ENCODE assay signal across 8 cellular contexts in the genomic region with DNA sequence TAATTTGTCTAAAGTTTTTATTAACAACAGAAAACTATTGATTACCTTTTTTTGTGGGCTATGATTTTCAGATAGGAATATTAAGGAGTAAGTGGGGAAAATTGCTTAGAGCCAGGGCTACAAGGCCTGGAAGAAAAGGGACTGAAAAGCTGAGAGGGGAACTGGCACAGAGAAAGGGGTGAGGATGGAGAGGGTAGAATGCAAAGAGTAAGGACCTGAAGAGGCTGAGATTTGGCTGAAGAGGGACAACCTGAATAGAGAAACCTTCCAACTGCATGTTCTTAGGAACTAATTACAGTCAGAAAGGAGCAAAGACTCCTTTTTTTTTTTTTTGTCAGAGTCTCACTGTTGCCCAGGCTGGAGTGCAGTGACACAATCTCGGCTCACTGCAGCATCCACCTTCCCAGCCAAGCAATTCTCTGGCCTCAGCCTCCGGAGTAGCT. TPM values are rescaled to one million over a fixed set of nuclear protein-coding genes. Genes with fewer than 3 reads are reported as not detected.
DNase-seq lines count a peak whose midpoint lies in the region; ATAC-seq, FAIRE-seq and TF ChIP-seq lines count a peak whose summit lies in the region.

No MANE protein-coding gene starts in this region.

- DNase-seq in A549 (ENCODE audit: low read depth in 1 of 2, low spot score in 1 of 2) = no peak
- DNase-seq in HL-60 (ENCODE audit: low read depth in 1 of 2, low spot score in 1 of 2) = no peak
- DNase-seq in GM12878 (ENCODE audit: low read depth, low spot score) = no peak
- DNase-seq in mesendoderm = no peak
- DNase-seq in stimulated activated naive CD4-positive, alpha-beta T cell (lab: John Stamatoyannopoulos, UW) = no peak
- DNase-seq in stimulated activated CD4-positive, alpha-beta T cell treated with anti-CD3 and anti-CD28 coated beads, Interleukin-4, amount 100 ng/mL, for 1 hour = no peak
- no peak for DNase-seq in cerebellar cortex (ENCODE audit: low spot score)

- peak overlapping the region; percentile 77 to 90 for H3K27ac ChIP-seq in A549
- H3K27ac ChIP-seq in HL-60 (replicated peaks) = peak overlapping the region; percentile 94
- peak overlapping the region; percentile 100 for H3K27ac ChIP-seq in GM12878 (ENCODE audit: control insufficient read depth, insufficient read depth)
- peak overlapping the region; percentile 72 for H3K27ac ChIP-seq in mesendoderm (ENCODE audit: low read depth, low read length)

- H3K9me3 ChIP-seq in A549 (no peaks in the 10 kb centered on the region), GM12878 (replicated peaks; ENCODE audit: control insufficient read depth, insufficient read depth, low read length) (peaks cover 6% of the 10 kb centered on the region; the same call in 2 of the 3 replicates)

- TSS peak; percentile 80 for BruUV-seq in GM12878 (replicated peaks; lab: Mats Ljungman, UMichigan)

- H3K79me1 ChIP-seq in mesendoderm (ENCODE audit: low read length) = no peaks in the 10 kb centered on the region

- H2AK5ac ChIP-seq in mesendoderm (ENCODE audit: low read length) = no peak overlapping the region

- no peak for TF ChIP-seq EP300 in A549 (IDR thresholded peaks at IDR 0.05)
- TF ChIP-seq EP300 in GM12878 (IDR thresholded peaks at IDR 0.05; ENCODE audit: borderline replicate concordance in 1 of 2, control insufficient read depth in 1 of 2, low read depth in 2 of 2, low read length in 2 of 2) = no peak

- H2AFZ ChIP-seq in GM12878 (ENCODE audit: control insufficient read depth, low read depth, low read length) = peak overlapping the region; percentile 3; the same call in 1 of the 2 replicates

- H3K4me3 ChIP-seq in A549 (peak overlapping the region; percentile 44), HL-60 (replicated peaks; ENCODE audit: insufficient read depth, low read length) (peak overlapping the region; percentile 34), GM12878 (peak overlapping the region; percentile 77), mesendoderm (ENCODE audit: low read length) (no peak overlapping the region)

- H3K4me1 ChIP-seq in A549 = peaks cover 24% of the 10 kb centered on the region
- H3K4me1 ChIP-seq in GM12878 (ENCODE audit: control insufficient read depth, insufficient read depth, low read length) = peaks cover 28% of the 10 kb centered on the region
- peaks cover 5% of the 10 kb centered on the region for H3K4me1 ChIP-seq in mesendoderm (ENCODE audit: control insufficient read depth, low read depth, low read length)

- peak overlapping the region; percentile 22 for H3K18ac ChIP-seq in mesendoderm (ENCODE audit: low read length)

- H3K79me2 ChIP-seq in GM12878 (ENCODE audit: control insufficient read depth, insufficient read depth, low read length) = peaks cover 13% of the 10 kb centered on the region
- H3K79me2 ChIP-seq in mesendoderm (ENCODE audit: control insufficient read depth, insufficient read depth, low read length) = no peaks in the 10 kb centered on the region

- peak overlapping the region; percentile 99 for H3K9ac ChIP-seq in GM12878 (ENCODE audit: control insufficient read depth, insufficient read depth, low read length)
- H3K9ac ChIP-seq in mesendoderm (ENCODE audit: low read length) = peak overlapping the region; percentile 41

- POLR2A ChIA-PET in A549 (lab: Yijun Ruan, JAX) (interaction anchor here (1.4 kb wide), 1 partner anchor 63 kb away, joined by 7 read pairs; the partner anchor contains the start of gene HMGN4), GM12878 (lab: Charles Lee) (interaction anchor here (0.5 to 5.1 kb wide), 25 partner anchors 10 to 1454 kb away, joined by 3 to 38 read pairs (median 5); partner anchors contain the start of genes BTN2A2 and HMGN4)

- no peak for TF ChIP-seq POLR2A in A549 (IDR thresholded peaks at IDR 0.05; ENCODE audit: low read length)
- TF ChIP-seq POLR2A in GM12878 (IDR thresholded peaks at IDR 0.05; ENCODE audit: low read depth, low read length) = peak; percentile 5; the same call in 1 of the 2 replicates

- no peaks in the 10 kb centered on the region for H3K27me3 ChIP-seq in HL-60 (ENCODE audit: insufficient read depth, poor library complexity, severe bottlenecking)
- H3K27me3 ChIP-seq in GM12878 (replicated peaks in 1 of 2; ENCODE audit: control insufficient read depth in 2 of 2, insufficient read depth in 2 of 2, low read length in 1 of 2) = no peaks in the 10 kb centered on the region
- no peaks in the 10 kb centered on the region for H3K27me3 ChIP-seq in mesendoderm (ENCODE audit: insufficient read depth, low read length, poor library complexity)

- H4K20me1 ChIP-seq in GM12878 (ENCODE audit: control insufficient read depth, insufficient read depth) = no peaks in the 10 kb centered on the region

- TF ChIP-seq RAD21 in A549 (conservative IDR thresholded peaks at IDR 0.05 in 1 of 2, IDR thresholded peaks at IDR 0.05 in 1 of 2) (no peak), GM12878 (IDR thresholded peaks at IDR 0.05; ENCODE audit: insufficient read depth, low read depth, low read length) (no peak)

- ATAC-seq in A549 (peak; percentile 40 to 48; a peak in 4 of 6 replicates), GM12878 (peak; percentile 8), GM18520 (IDR thresholded peaks at IDR 0.05; ENCODE audit: unreplicated experiment) (no peak)

- no peak for FAIRE-seq in A549 (lab: Jason Lieb, UNC)
- FAIRE-seq in GM12878 (lab: Jason Lieb, UNC) = no peak

- peak overlapping the region; percentile 80 for H3K56ac ChIP-seq in mesendoderm (ENCODE audit: low read length)

- CTCF ChIA-PET in A549 (lab: Yijun Ruan, JAX) = interaction anchor here (1.4 kb wide), 2 partner anchors 31 to 39 kb away, joined by 3 read pairs; no protein-coding TSS in a partner anchor
- CTCF ChIA-PET in GM12878 (lab: Yijun Ruan, JAX) = interaction anchor here (0.7 to 2.7 kb wide), 9 partner anchors 12 to 142 kb away, joined by 3 to 13 read pairs (median 4); partner anchors contain the start of gene ABT1

- H2BK15ac ChIP-seq in mesendoderm (replicated peaks; ENCODE audit: low read depth) = no peak overlapping the region

- in situ Hi-C loops in GM12878 (cut with MboI) = no loop called here

- no peak overlapping the region for H4K8ac ChIP-seq in mesendoderm (ENCODE audit: low read depth, low read length)

- intact Hi-C loops in GM12878 (cut with micrococcal nuclease; ENCODE audit: unreplicated experiment) = loop anchor here (1.0 to 2.0 kb wide), 2 partner anchors 34 to 46 kb away; partner anchors contain the start of gene BTN3A3

- H4K5ac ChIP-seq in mesendoderm (ENCODE audit: low read length) = no peak overlapping the region

- H2BK120ac ChIP-seq in mesendoderm (ENCODE audit: low read depth, low read length) = no peak overlapping the region

- RAD21 ChIA-PET in GM12878 (lab: Charles Lee; ENCODE audit: unreplicated experiment) = interaction anchor here (0.7 to 3.1 kb wide), 21 partner anchors 10 to 258 kb away, joined by 3 to 27 read pairs (median 5); partner anchors contain the start of genes BTN2A2 and HMGN4

- H3K23ac ChIP-seq in mesendoderm (ENCODE audit: low read length) = no peak overlapping the region

- SMC1A ChIA-PET in GM12878 (lab: Charles Lee; ENCODE audit: uncharacterized antibody, unreplicated experiment) = interaction anchor here (0.6 to 3.2 kb wide), 31 partner anchors 10 to 302 kb away, joined by 3 to 26 read pairs (median 4); partner anchors contain the start of genes BTN2A2, BTN3A3 and HMGN4

- H3K4me2 ChIP-seq in A549 = peak overlapping the region; percentile 92
- peak overlapping the region; percentile 58 for H3K4me2 ChIP-seq in GM12878 (ENCODE audit: control insufficient read depth, insufficient read depth)
- H3K4me2 ChIP-seq in mesendoderm (ENCODE audit: low read length) = no peak overlapping the region

- H2BK5ac ChIP-seq in mesendoderm (ENCODE audit: low read length) = no peak overlapping the region

- 69% methylated on average over 2 of the region's 2 CpGs for WGBS in A549 (ENCODE audit: missing lambda C conversion rate)
- 0% methylated on average over 2 of the region's 2 CpGs for WGBS in GM12878 (ENCODE audit: insufficient coverage, insufficient replicate concordance, low lambda C conversion rate, missing lambda C conversion rate)
- no CpG with 5 or more reads among the region's 2 CpGs for WGBS in mesendoderm (ENCODE audit: extremely low coverage, insufficient coverage, low lambda C conversion rate)

- TF ChIP-seq CTCF in A549 (IDR thresholded peaks at IDR 0.05) = no peak
- no peak for TF ChIP-seq CTCF in HL-60 (IDR thresholded peaks at IDR 0.05; ENCODE audit: insufficient read depth, low read length)
- no peak for TF ChIP-seq CTCF in GM12878 (IDR thresholded peaks at IDR 0.05 in 2 of 3, conservative IDR thresholded peaks at IDR 0.05 in 1 of 3; ENCODE audit: control insufficient read depth in 2 of 3, extremely low read depth in 1 of 3, insufficient read depth in 1 of 3, low read depth in 3 of 3, low read length in 3 of 3)

- H3K4ac ChIP-seq in mesendoderm (ENCODE audit: low read depth, low read length) = no peak overlapping the region

- H3K36me3 ChIP-seq in GM12878 (ENCODE audit: control insufficient read depth in 2 of 2, insufficient read depth in 2 of 2, low read length in 1 of 2) = no peaks in the 10 kb centered on the region
- H3K36me3 ChIP-seq in mesendoderm (ENCODE audit: control insufficient read depth, insufficient read depth, low read length) = no peaks in the 10 kb centered on the region

RNA-seq across cellular contexts. Expression of gene BTN2A1, which starts 16.7 kb away (rescaled TPM):
- polyA plus RNA-seq in A549 (2011; rRNA removed) = 20.7 and 21.8 TPM in 2 replicates
- polyA plus RNA-seq in A549 (2012; cell fraction: cytosol; rRNA removed) = 13.4 and 14.2 TPM in 2 replicates
- polyA plus RNA-seq in A549 (2012; cell fraction: nucleus; rRNA removed) = 23.8 and 26.1 TPM in 2 replicates
- 19.2 to 20.3 TPM (median 19.3 TPM) in 3 replicates for polyA plus RNA-seq in A549 (2017; fragmentation: RNase III; extraction: RNeasy Plus Mini Kit Qiagen cat#74134 plus additional on column Dnase treatment)
- polyA minus RNA-seq in A549 (2011; rRNA and poly(A)+ RNA removed) = 15.0 and 16.7 TPM in 2 replicates
- 38.7 and 39.2 TPM in 2 replicates for total RNA-seq in GM12878 (2013; cell fraction: nucleolus; rRNA removed)
- total RNA-seq in GM12878 (2014; rRNA removed) = 7.2 and 8.2 TPM in 2 replicates
- 13.6 and 14.0 TPM in 2 replicates for total RNA-seq in GM12878 (2014; rRNA removed; fragmentation: Illumina TruSeq; extraction: Trizol)
- total RNA-seq in GM12878 (2021) = 15.6 and 16.7 TPM in 2 replicates
- 14.8 TPM for polyA plus RNA-seq in GM12878 (2011; ENCODE audit: low read depth)
- 25.5 and 28.0 TPM in 2 replicates for polyA plus RNA-seq in GM12878 (2011; rRNA removed)
- polyA plus RNA-seq in GM12878 (2011; cell fraction: cytosol; rRNA removed) = 21.4 and 23.1 TPM in 2 replicates
- polyA plus RNA-seq in GM12878 (2011; cell fraction: nucleus; rRNA removed) = 52.3 and 54.4 TPM in 2 replicates
- polyA plus RNA-seq in GM12878 (2012) = 17.9 and 19.6 TPM in 2 replicates
- 18.7 and 20.7 TPM in 2 replicates for polyA plus RNA-seq in GM12878 (2014; fragmentation: Illumina TruSeq; extraction: Trizol)
- polyA plus RNA-seq in GM12878 (2014; fragmentation: Nextera tagmentation; extraction: Ambion mirVana) = 10 to 100 TPM; 15.6 to 15.9 TPM
- 16.0 and 16.7 TPM in 2 replicates for polyA plus RNA-seq in GM12878 (2014; rRNA removed)
- polyA plus RNA-seq in GM12878 (2016; fragmentation: Nextera tagmentation; extraction: Ambion mirVana) = 10 to 100 TPM; 11.2 to 13.2 TPM
- polyA minus RNA-seq in GM12878 (2011; rRNA and poly(A)+ RNA removed) = 24.4 and 31.8 TPM in 2 replicates
- 7.4 and 9.5 TPM in 2 replicates for polyA minus RNA-seq in GM12878 (2011; cell fraction: cytosol; rRNA and poly(A)+ RNA removed)
- 14.6 and 23.2 TPM in 2 replicates for polyA minus RNA-seq in GM12878 (2011; cell fraction: nucleus; rRNA and poly(A)+ RNA removed)
- polyA plus RNA-seq in mesendoderm (2013, experiment 1 of 2) = 8.8 TPM
- polyA plus RNA-seq in mesendoderm (2013, experiment 2 of 2) = 8.8 TPM

RNA-seq across cellular contexts. Expression of gene BTN1A1, which starts 25.6 kb away (rescaled TPM):
- polyA plus RNA-seq in A549 (2011; rRNA removed) (not detected in 2 replicates), A549 (2017; fragmentation: RNase III; extraction: RNeasy Plus Mini Kit Qiagen cat#74134 plus additional on column Dnase treatment) (not detected in 3 replicates), GM12878 (2011; rRNA removed) (0.04 and 0.05 TPM in 2 replicates), GM12878 (2014; fragmentation: Illumina TruSeq; extraction: Trizol) (1.7 and 2.2 TPM in 2 replicates), GM12878 (2014; fragmentation: Nextera tagmentation; extraction: Ambion mirVana) (under 1 TPM; 0.82 to 0.91 TPM), GM12878 (2014; rRNA removed) (0.57 and 0.63 TPM in 2 replicates), GM12878 (2016; fragmentation: Nextera tagmentation; extraction: Ambion mirVana) (1 to 10 TPM in 1 of 2 experiments, under 1 TPM in 1; 0.18 to 1.1 TPM)
- polyA plus RNA-seq in A549 (2012; cell fraction: cytosol; rRNA removed) = 0.01 TPM in 1 of 2 replicates, not detected in the other
- polyA plus RNA-seq in A549 (2012; cell fraction: nucleus; rRNA removed) = 0.02 TPM in 1 of 2 replicates, not detected in the other
- not detected in 2 replicates for polyA minus RNA-seq in A549 (2011; rRNA and poly(A)+ RNA removed)
- total RNA-seq in GM12878 (2013; cell fraction: nucleolus; rRNA removed) = not detected in 2 replicates
- total RNA-seq in GM12878 (2014; rRNA removed) (0.79 and 1.1 TPM in 2 replicates), GM12878 (2014; rRNA removed; fragmentation: Illumina TruSeq; extraction: Trizol) (1.1 TPM in 2 replicates), GM12878 (2021) (1.1 and 1.5 TPM in 2 replicates)
- polyA plus RNA-seq in GM12878 (2011; ENCODE audit: low read depth) = 0.26 TPM
- polyA plus RNA-seq in GM12878 (2011; cell fraction: cytosol; rRNA removed) = 0.03 TPM in 2 replicates
- not detected in 2 replicates for polyA plus RNA-seq in GM12878 (2011; cell fraction: nucleus; rRNA removed)
- polyA plus RNA-seq in GM12878 (2012) = 0.08 and 0.26 TPM in 2 replicates
- polyA minus RNA-seq in GM12878 (2011; rRNA and poly(A)+ RNA removed) = not detected in 2 replicates
- not detected in 2 replicates for polyA minus RNA-seq in GM12878 (2011; cell fraction: cytosol; rRNA and poly(A)+ RNA removed)
- polyA minus RNA-seq in GM12878 (2011; cell fraction: nucleus; rRNA and poly(A)+ RNA removed) = not detected in 2 replicates
- polyA plus RNA-seq in mesendoderm (2013, experiment 1 of 2) = 0.08 TPM
- polyA plus RNA-seq in mesendoderm (2013, experiment 2 of 2) = 0.07 TPM

RNA-seq across cellular contexts. Expression of gene BTN3A3, which starts 34.2 kb away (rescaled TPM):
- polyA plus RNA-seq in A549 (2011; rRNA removed) = 2.7 and 3.9 TPM in 2 replicates
- 0.59 and 0.71 TPM in 2 replicates for polyA plus RNA-seq in A549 (2012; cell fraction: cytosol; rRNA removed)
- polyA plus RNA-seq in A549 (2012; cell fraction: nucleus; rRNA removed) = 2.4 TPM in 2 replicates
- polyA plus RNA-seq in A549 (2017; fragmentation: RNase III; extraction: RNeasy Plus Mini Kit Qiagen cat#74134 plus additional on column Dnase treatment) = 1.5 to 1.9 TPM (median 1.6 TPM) in 3 replicates
- 2.1 and 4.1 TPM in 2 replicates for polyA minus RNA-seq in A549 (2011; rRNA and poly(A)+ RNA removed)
- total RNA-seq in GM12878 (2013; cell fraction: nucleolus; rRNA removed) = 137 and 149 TPM in 2 replicates
- total RNA-seq in GM12878 (2014; rRNA removed) = 14.2 and 15.1 TPM in 2 replicates
- total RNA-seq in GM12878 (2014; rRNA removed; fragmentation: Illumina TruSeq; extraction: Trizol) = 12.7 and 13.5 TPM in 2 replicates
- 15.2 and 15.7 TPM in 2 replicates for total RNA-seq in GM12878 (2021)
- polyA plus RNA-seq in GM12878 (2011; ENCODE audit: low read depth) = 21.5 TPM
- 42.1 and 49.7 TPM in 2 replicates for polyA plus RNA-seq in GM12878 (2011; rRNA removed)
- polyA plus RNA-seq in GM12878 (2011; cell fraction: cytosol; rRNA removed) = 21.8 and 27.6 TPM in 2 replicates
- polyA plus RNA-seq in GM12878 (2011; cell fraction: nucleus; rRNA removed) = 99.9 and 135 TPM in 2 replicates
- polyA plus RNA-seq in GM12878 (2012) = 21.3 and 28.2 TPM in 2 replicates
- polyA plus RNA-seq in GM12878 (2014; fragmentation: Illumina TruSeq; extraction: Trizol) = 20.8 and 27.3 TPM in 2 replicates
- polyA plus RNA-seq in GM12878 (2014; fragmentation: Nextera tagmentation; extraction: Ambion mirVana) = 1 to 10 TPM; 5.8 to 8.4 TPM
- polyA plus RNA-seq in GM12878 (2014; rRNA removed) = 15.7 and 16.3 TPM in 2 replicates
- polyA plus RNA-seq in GM12878 (2016; fragmentation: Nextera tagmentation; extraction: Ambion mirVana) = 10 to 100 TPM in 1 of 2 experiments, 1 to 10 TPM in 1; 8.9 to 11.3 TPM
- 59.2 and 67.2 TPM in 2 replicates for polyA minus RNA-seq in GM12878 (2011; rRNA and poly(A)+ RNA removed)
- 9.0 and 11.8 TPM in 2 replicates for polyA minus RNA-seq in GM12878 (2011; cell fraction: cytosol; rRNA and poly(A)+ RNA removed)
- 42.1 and 50.7 TPM in 2 replicates for polyA minus RNA-seq in GM12878 (2011; cell fraction: nucleus; rRNA and poly(A)+ RNA removed)
- 0.13 TPM for polyA plus RNA-seq in mesendoderm (2013, experiment 1 of 2)
- 0.15 TPM for polyA plus RNA-seq in mesendoderm (2013, experiment 2 of 2)

Comparison
In these comparisons a context has a peak if more than half of its experiments do, and no peak if none do; other contexts are left out.
1. Of the 24 proteins assayed by ChIP-seq in both GM12878 and A549: peak only in GM12878: POLR2A; only in A549: BCL3; in both: none; in neither: 22.